12 cellular contexts compared by ENCODE assay signal in genomic region chr3:172082269-172082668, GRCh38. TPM values are rescaled to one million over a fixed set of nuclear protein-coding genes. Genes with fewer than 3 reads are reported as not detected.
DNase-seq lines count a peak whose midpoint lies in the region; TF ChIP-seq lines count a peak whose summit lies in the region.
"Had no signal": no experiment of that assay in that cellular context is flagged by ENCODE, and none has a peak within 500 bp of the region (broad histone marks: within the 10 kb centered on the region; RNA-seq: fewer than 3 reads in every experiment).

No MANE protein-coding gene starts in this region.

- H3K9me3 ChIP-seq in esophagus squamous epithelium: no peaks in the 10 kb centered on the region
- H3K9me3 ChIP-seq in mesodermal cell (ENCODE audit: control insufficient read depth, low read length): peaks cover 9% of the 10 kb centered on the region
- no peaks in the 10 kb centered on the region for H3K9me3 ChIP-seq in transverse colon
- H3K9me3 ChIP-seq: adrenal gland had no signal

- peak; percentile 94 for DNase-seq in LHCN-M2 (ENCODE audit: low read depth)
- DNase-seq in esophagus squamous epithelium (lab: John Stamatoyannopoulos, UW): no peak
- DNase-seq in transverse colon: peak; percentile 22
- no peak for DNase-seq in NOMO-1 treated with DMSO at 0.1 percent for 48 hours (lab: John Stamatoyannopoulos, UW; ENCODE audit: unreplicated experiment)
- DNase-seq in activated T-helper 1 cell treated with anti-CD3 and anti-CD28 coated beads, Interleukin-12 subunit alpha, Interleukin-12 subunit beta, Interleukin-2, Interleukin-4 antibody, amounts not matched to agents 30 ng/mL and 10 ng/mL and 1 ng/mL, durations not matched to agents 14 hours and 24 hours and 36 hours (ENCODE audit: low spot score): no peak
- DNase-seq in CD1c-positive myeloid dendritic cell (ENCODE audit: extremely low spot score): no peak
- DNase-seq in stimulated activated CD4-positive, alpha-beta T cell treated with anti-CD3 and anti-CD28 coated beads, Interleukin-4, amount 100 ng/mL, for 4 hours: no peak
- DNase-seq: activated CD4-positive, alpha-beta T cell treated with anti-CD3 and anti-CD28 coated beads, Interleukin-2, amount 10 ng/mL, durations not matched to agents 7 days and 5 days; NCI-H1048; stimulated activated naive CD4-positive, alpha-beta T cell treated with Interleukin-2 at 50 U/mL for 16 hours had no signal

- H3K36me3 ChIP-seq in esophagus squamous epithelium (no peaks in the 10 kb centered on the region), mesodermal cell (ENCODE audit: control insufficient read depth, insufficient read depth, low read length) (peaks cover 33% of the 10 kb centered on the region), transverse colon (no peaks in the 10 kb centered on the region)

- H3K4me3 Mint-ChIP-seq in activated T-helper 1 cell treated with anti-CD3 and anti-CD28 coated beads, Interleukin-12 subunit alpha, Interleukin-12 subunit beta, Interleukin-2, Interleukin-4 antibody, amounts not matched to agents 30 ng/mL and 10 ng/mL and 1 ng/mL, durations not matched to agents 14 hours and 24 hours and 36 hours: no peak overlapping the region
- H3K4me3 Mint-ChIP-seq: activated CD4-positive, alpha-beta T cell treated with anti-CD3 and anti-CD28 coated beads, Interleukin-2, amount 10 ng/mL, durations not matched to agents 7 days and 5 days had no signal

- peaks cover 33% of the 10 kb centered on the region for H3K4me1 Mint-ChIP-seq in activated T-helper 1 cell treated with anti-CD3 and anti-CD28 coated beads, Interleukin-12 subunit alpha, Interleukin-12 subunit beta, Interleukin-2, Interleukin-4 antibody, amounts not matched to agents 30 ng/mL and 10 ng/mL and 1 ng/mL, durations not matched to agents 14 hours and 24 hours and 36 hours (ENCODE audit: low read depth)

- TF ChIP-seq CTCF in esophagus squamous epithelium (IDR thresholded peaks at IDR 0.05) (no peak), transverse colon (IDR thresholded peaks at IDR 0.05) (no peak)

- no peak overlapping the region for H3K27ac Mint-ChIP-seq in activated T-helper 1 cell treated with anti-CD3 and anti-CD28 coated beads, Interleukin-12 subunit alpha, Interleukin-12 subunit beta, Interleukin-2, Interleukin-4 antibody, amounts not matched to agents 30 ng/mL and 10 ng/mL and 1 ng/mL, durations not matched to agents 14 hours and 24 hours and 36 hours
- H3K27ac Mint-ChIP-seq: activated CD4-positive, alpha-beta T cell treated with anti-CD3 and anti-CD28 coated beads, Interleukin-2, amount 10 ng/mL, durations not matched to agents 7 days and 5 days had no signal

- H3K4me1 ChIP-seq in esophagus squamous epithelium (peaks cover 0 to 23% (median 6%) of the 10 kb centered on the region in 3 donors), mesodermal cell (ENCODE audit: control insufficient read depth, insufficient read depth, low read length, poor library complexity, severe bottlenecking) (peaks cover 31% of the 10 kb centered on the region), transverse colon (peaks cover 6 to 58% (median 29%) of the 10 kb centered on the region in 4 donors)

- intact Hi-C loops in esophagus squamous epithelium (cut with DNase I): no loop called here
- intact Hi-C loops in transverse colon (cut with DNase I; ENCODE audit: low total_unique reads): no loop called here
- intact Hi-C loops in activated T-helper 1 cell treated with anti-CD3 and anti-CD28 coated beads, Interleukin-12 subunit alpha, Interleukin-12 subunit beta, Interleukin-2, Interleukin-4 antibody, amounts not matched to agents 30 ng/mL and 10 ng/mL and 1 ng/mL, durations not matched to agents 14 hours and 24 hours and 36 hours (cut with micrococcal nuclease): no loop called here

- WGBS in esophagus squamous epithelium, 2 donors: 74 to 84% methylated on average over 4 to 5 of the region's 5 CpGs
- WGBS in mesodermal cell (ENCODE audit: insufficient coverage in 2 of 2), 2 experiments: 80 to 95% methylated on average over 2 to 3 of the region's 5 CpGs
- WGBS in transverse colon (ENCODE audit: low coverage in 1 of 2), 2 donors: 67 to 91% methylated on average over 4 to 5 of the region's 5 CpGs

- no peak for TF ChIP-seq EP300 in transverse colon (IDR thresholded peaks at IDR 0.05; ENCODE audit: low read depth)

- H3K4me3 ChIP-seq in esophagus squamous epithelium (no peak overlapping the region), mesodermal cell (ENCODE audit: extremely low read depth, insufficient read depth, low read length, poor library complexity, severe bottlenecking) (no peak overlapping the region), transverse colon (no peak overlapping the region)
- H3K4me3 ChIP-seq: adrenal gland had no signal

- TF ChIP-seq POLR2A in esophagus squamous epithelium (IDR thresholded peaks at IDR 0.05) (no peak), transverse colon (IDR thresholded peaks at IDR 0.05) (no peak)

- H3K27me3 Mint-ChIP-seq in activated T-helper 1 cell treated with anti-CD3 and anti-CD28 coated beads, Interleukin-12 subunit alpha, Interleukin-12 subunit beta, Interleukin-2, Interleukin-4 antibody, amounts not matched to agents 30 ng/mL and 10 ng/mL and 1 ng/mL, durations not matched to agents 14 hours and 24 hours and 36 hours (ENCODE audit: insufficient read depth): no peaks in the 10 kb centered on the region
- H3K27me3 Mint-ChIP-seq: activated CD4-positive, alpha-beta T cell treated with anti-CD3 and anti-CD28 coated beads, Interleukin-2, amount 10 ng/mL, durations not matched to agents 7 days and 5 days had no signal

- in situ Hi-C loops in transverse colon (cut with MboI; ENCODE audit: low pct_ligation_motif_present in 1 of 4, low pct_unique_long_range_greater_than_20kb in 1 of 4, low sequenced_read_pairs in 3 of 4): no loop called here

- H3K36me3 Mint-ChIP-seq in activated T-helper 1 cell treated with anti-CD3 and anti-CD28 coated beads, Interleukin-12 subunit alpha, Interleukin-12 subunit beta, Interleukin-2, Interleukin-4 antibody, amounts not matched to agents 30 ng/mL and 10 ng/mL and 1 ng/mL, durations not matched to agents 14 hours and 24 hours and 36 hours (ENCODE audit: low read depth): peaks cover 13% of the 10 kb centered on the region

- H3K27ac ChIP-seq in esophagus squamous epithelium (peak overlapping the region in 3 of 4 donors; percentile 68 to 81 (median 75)), mesodermal cell (ENCODE audit: low read depth, low read length, severe bottlenecking) (peak overlapping the region; percentile 92), transverse colon (peak overlapping the region; percentile 53 to 67 (median 66))

- H3K27me3 ChIP-seq in esophagus squamous epithelium (no peaks in the 10 kb centered on the region), transverse colon (no peaks in the 10 kb centered on the region)
- H3K27me3 ChIP-seq: adrenal gland had no signal

- no peaks in the 10 kb centered on the region for H3K9me3 Mint-ChIP-seq in activated T-helper 1 cell treated with anti-CD3 and anti-CD28 coated beads, Interleukin-12 subunit alpha, Interleukin-12 subunit beta, Interleukin-2, Interleukin-4 antibody, amounts not matched to agents 30 ng/mL and 10 ng/mL and 1 ng/mL, durations not matched to agents 14 hours and 24 hours and 36 hours

RNA-seq across cellular contexts. Expression of gene FNDC3B, which starts 42.9 kb away (rescaled TPM):
- total RNA-seq in LHCN-M2 (2014; rRNA removed) (38.6 and 40.4 TPM in 2 replicates), esophagus squamous epithelium (10 to 100 TPM in 3 of 4 donors, 1 to 10 TPM in 1; 7.7 to 44.3 (median 20.4) TPM), transverse colon (10 to 100 TPM; 28.5 to 85.7 (median 44.5) TPM)
- 29.0 TPM for polyA plus RNA-seq in LHCN-M2 (2012)
- 65.4 TPM for polyA plus RNA-seq in mesodermal cell (2013, experiment 1 of 2)
- 55.8 TPM for polyA plus RNA-seq in mesodermal cell (2013, experiment 2 of 2)
- 29.0 and 31.5 TPM in 2 replicates for total RNA-seq in activated T-helper 1 cell treated with anti-CD3 and anti-CD28 coated beads, Interleukin-12 subunit alpha, Interleukin-12 subunit beta, Interleukin-2, Interleukin-4 antibody, amounts not matched to agents 30 ng/mL and 10 ng/mL and 1 ng/mL, durations not matched to agents 14 hours and 24 hours and 36 hours

Comparison
In these comparisons a context has a peak if more than half of its experiments do, and no peak if none do; other contexts are left out.
1. DNase-seq: peak in LHCN-M2 (single experiment) and transverse colon (single experiment); none in esophagus squamous epithelium (single experiment), NOMO-1 treated with DMSO at 0.1 percent for 48 hours (single experiment), activated T-helper 1 cell treated with anti-CD3 and anti-CD28 coated beads, Interleukin-12 subunit alpha, Interleukin-12 subunit beta, Interleukin-2, Interleukin-4 antibody, amounts not matched to agents 30 ng/mL and 10 ng/mL and 1 ng/mL, durations not matched to agents 14 hours and 24 hours and 36 hours (single experiment), CD1c-positive myeloid dendritic cell (single experiment) and stimulated activated CD4-positive, alpha-beta T cell treated with anti-CD3 and anti-CD28 coated beads, Interleukin-4, amount 100 ng/mL, for 4 hours (0 of 2).
2. Peak in every context shown above with its lines, with median percentiles within 50 percentile points of each other: H3K27ac ChIP-seq.